23 cellular contexts compared by ENCODE assay signal in genomic region chr2:235533203-235533602, GRCh38. TPM values are rescaled to one million over a fixed set of nuclear protein-coding genes. Genes with fewer than 3 reads are reported as not detected.
DNase-seq lines count a peak whose midpoint lies in the region; ATAC-seq, FAIRE-seq and TF ChIP-seq lines count a peak whose summit lies in the region.
"Had no signal": no experiment of that assay in that cellular context is flagged by ENCODE, and none has a peak within 500 bp of the region (broad histone marks: within the 10 kb centered on the region; RNA-seq: fewer than 3 reads in every experiment).

No MANE protein-coding gene starts in this region.

- H3K27ac ChIP-seq in substantia nigra (ENCODE audit: low read depth, low read length, poor library complexity, severe bottlenecking), result peak overlapping the region; percentile 14

- no peaks in the 10 kb centered on the region for H3K36me3 ChIP-seq in bronchial epithelial cell (ENCODE audit: control insufficient read depth, insufficient read depth, low read length)
- H3K36me3 ChIP-seq: BE2C had no signal

- no peak overlapping the region for H3K4me3 Mint-ChIP-seq in WTC11
- H3K4me3 Mint-ChIP-seq: CD4-positive, CD25-positive, alpha-beta regulatory T cell had no signal

- POLR2A ChIA-PET in WTC11 (lab: Charles Lee), result no interaction called here

- TF ChIP-seq CTCF in bronchial epithelial cell (IDR thresholded peaks at IDR 0.05; ENCODE audit: insufficient read depth, low read length, severe bottlenecking) (no peak), fibroblast of villous mesenchyme (IDR thresholded peaks at IDR 0.05; ENCODE audit: insufficient read depth, low read depth, low read length) (no peak), WTC11 (IDR thresholded peaks at IDR 0.05) (no peak)

- no peak overlapping the region for H3K27ac Mint-ChIP-seq in WTC11
- H3K27ac Mint-ChIP-seq: CD4-positive, CD25-positive, alpha-beta regulatory T cell had no signal

- FAIRE-seq in bronchial epithelial cell (lab: Jason Lieb, UNC), result no peak
- FAIRE-seq: G401.6, GM12878 had no signal

- no peaks in the 10 kb centered on the region for H3K27me3 Mint-ChIP-seq in WTC11 (ENCODE audit: low read depth)
- H3K27me3 Mint-ChIP-seq: CD4-positive, CD25-positive, alpha-beta regulatory T cell had no signal

- peaks cover 56% of the 10 kb centered on the region for H3K4me1 Mint-ChIP-seq in WTC11
- H3K4me1 Mint-ChIP-seq: CD4-positive, CD25-positive, alpha-beta regulatory T cell had no signal

- no peak for ATAC-seq in WTC11
- no peak for ATAC-seq in stimulated activated naive CD8-positive, alpha-beta T cell treated with anti-CD3 and anti-CD28 coated beads, Interleukin-15, Interleukin-2, amounts not matched to agents 100 U/mL and 50 U/mL, for 24 hours
- ATAC-seq: GM12878, HCT116, PC-3 had no signal

- CTCF ChIA-PET in WTC11 (lab: Charles Lee), result interaction anchor here (0.9 to 1.0 kb wide), 2 partner anchors 19 to 416 kb away, joined by 3 read pairs; no protein-coding TSS in a partner anchor

- no peak overlapping the region for H3K4me3 ChIP-seq in bronchial epithelial cell (ENCODE audit: low read depth, low read length)
- H3K4me3 ChIP-seq in fibroblast of villous mesenchyme (ENCODE audit: low read depth, low read length), result no peak overlapping the region
- H3K4me3 ChIP-seq: GM12878 had no signal

- peaks cover 15% of the 10 kb centered on the region for H3K36me3 Mint-ChIP-seq in WTC11
- H3K36me3 Mint-ChIP-seq: CD4-positive, CD25-positive, alpha-beta regulatory T cell had no signal

- DNase-seq in EL (peak; percentile 8), bronchial epithelial cell (ENCODE audit: low read depth) (peak; percentile 52), fibroblast of villous mesenchyme (ENCODE audit: low read depth) (peak; percentile 5), substantia nigra (lab: John Stamatoyannopoulos, UW) (no peak), WTC11 (ENCODE audit: low spot score) (no peak), medulla oblongata (ENCODE audit: extremely low spot score) (no peak)
- DNase-seq in stimulated activated naive CD8-positive, alpha-beta T cell treated with anti-CD3 and anti-CD28 coated beads, Interleukin-15, Interleukin-2, amounts not matched to agents 100 U/mL and 50 U/mL, for 24 hours, result no peak
- DNase-seq: CD4-positive, CD25-positive, alpha-beta regulatory T cell; DMS153; DND-41; KBM-7; MV-4-11; NCI-H1105; NCI-H146; NCI-H1930; NCI-H2107; NCI-H774; NK-92 treated with Interleukin-12 subunit alpha and Interleukin-12 subunit beta, amount 100 ng/mL, for 24 hours; PC-3 had no signal

- no peaks in the 10 kb centered on the region for H3K27me3 ChIP-seq in bronchial epithelial cell (ENCODE audit: control insufficient read depth, insufficient read depth, low read length)
- H3K27me3 ChIP-seq: BE2C had no signal

- H3K9me3 Mint-ChIP-seq in WTC11, result peaks cover 16% of the 10 kb centered on the region

TF ChIP-seq in WTC11, 78 proteins besides CTCF, POLR2A, EP300 and RAD21:
- TF ChIP-seq TEAD4 (CRISPR knock-in tag; IDR thresholded peaks at IDR 0.05), result no peak
- no peak for TF ChIP-seq CDX4 (CRISPR knock-in tag; IDR thresholded peaks at IDR 0.05; ENCODE audit: borderline replicate concordance)
- TF ChIP-seq E2F1 (CRISPR knock-in tag; IDR thresholded peaks at IDR 0.05), result no peak
- TF ChIP-seq ZNF512 (CRISPR knock-in tag; IDR thresholded peaks at IDR 0.05; ENCODE audit: borderline replicate concordance), result no peak
- TF ChIP-seq FOXP4 (CRISPR knock-in tag; IDR thresholded peaks at IDR 0.05), result no peak
- no peak for TF ChIP-seq PRRX2 (CRISPR knock-in tag; IDR thresholded peaks at IDR 0.05)
- TF ChIP-seq SOX15 (CRISPR knock-in tag; IDR thresholded peaks at IDR 0.05), result no peak
- no peak for TF ChIP-seq NFE2L1 (CRISPR knock-in tag; IDR thresholded peaks at IDR 0.05)
- no peak for TF ChIP-seq PREB (CRISPR knock-in tag; IDR thresholded peaks at IDR 0.05; ENCODE audit: borderline replicate concordance)
- TF ChIP-seq ZNF138 (CRISPR knock-in tag; conservative IDR thresholded peaks at IDR 0.05), result no peak
- no peak for TF ChIP-seq NFYB (CRISPR knock-in tag; conservative IDR thresholded peaks at IDR 0.05; ENCODE audit: low read depth)
- TF ChIP-seq ZNF232 (CRISPR knock-in tag; IDR thresholded peaks at IDR 0.05), result no peak
- no peak for TF ChIP-seq USF1 (CRISPR knock-in tag; IDR thresholded peaks at IDR 0.05)

RNA-seq across cellular contexts. Expression of gene AGAP1, which starts 39.4 kb away (rescaled TPM):
- 17.9 and 22.4 TPM in 2 replicates for total RNA-seq in bronchial epithelial cell
- total RNA-seq in fibroblast of villous mesenchyme, result 10.8 and 13.9 TPM in 2 replicates
- total RNA-seq in WTC11 (2021), result 46.2 to 49.3 TPM (median 49.1 TPM) in 3 replicates

Comparison
In these comparisons a context has a peak if more than half of its experiments do, and no peak if none do; other contexts are left out.
1. DNase-seq: peak in EL (single experiment), bronchial epithelial cell (single experiment) and fibroblast of villous mesenchyme (single experiment); none in substantia nigra (0 of 49), WTC11 (single experiment), medulla oblongata (single experiment) and stimulated activated naive CD8-positive, alpha-beta T cell treated with anti-CD3 and anti-CD28 coated beads, Interleukin-15, Interleukin-2, amounts not matched to agents 100 U/mL and 50 U/mL, for 24 hours (single experiment).